In genomic region chr2:65820454-65820853, GRCh38 we compare ENCODE assay signal across 25 cellular contexts.
"Had no signal": no experiment of that assay in that cellular context is flagged by ENCODE, and none has a peak within 500 bp of the region (broad histone marks: within the 10 kb centered on the region; RNA-seq: fewer than 3 reads in every experiment).

No MANE protein-coding gene starts in this region.

- H3K9me3 Mint-ChIP-seq: dendritic cell treated with granulocyte-macrophage colony-stimulating factor and Interleukin-4, amounts not matched to agents 40 ng/mL and 50 ng/mL, for 4 days; effector memory CD8-positive, alpha-beta T cell had no signal

- H3K27ac ChIP-seq: colonic mucosa, esophagus squamous epithelium, gastrocnemius medialis, heart right ventricle, left lung, lower lobe of right lung had no signal

- H3K4me1 Mint-ChIP-seq: immature natural killer cell, naive B cell had no signal

- H3K4me3 Mint-ChIP-seq: dendritic cell treated with granulocyte-macrophage colony-stimulating factor and Interleukin-4, amounts not matched to agents 40 ng/mL and 50 ng/mL, for 4 days; effector memory CD8-positive, alpha-beta T cell; immature natural killer cell; mesothelial cell of epicardium; naive B cell had no signal

- H3K4me3 ChIP-seq: colonic mucosa, esophagus squamous epithelium, gastrocnemius medialis, heart right ventricle, left lung, lower lobe of right lung, mucosa of descending colon had no signal

- H3K36me3 ChIP-seq: colonic mucosa, esophagus squamous epithelium, gastrocnemius medialis, heart right ventricle, left lung, lower lobe of right lung had no signal

- H3K27me3 Mint-ChIP-seq: dendritic cell treated with granulocyte-macrophage colony-stimulating factor and Interleukin-4, amounts not matched to agents 40 ng/mL and 50 ng/mL, for 4 days; effector memory CD8-positive, alpha-beta T cell had no signal

- H3K27ac Mint-ChIP-seq: dendritic cell treated with granulocyte-macrophage colony-stimulating factor and Interleukin-4, amounts not matched to agents 40 ng/mL and 50 ng/mL, for 4 days; effector memory CD8-positive, alpha-beta T cell; immature natural killer cell; mesothelial cell of epicardium; naive B cell had no signal

- H3K36me3 Mint-ChIP-seq: immature natural killer cell, naive B cell had no signal

- H3K27me3 ChIP-seq: colonic mucosa, esophagus squamous epithelium, gastrocnemius medialis, left lung had no signal

- H3K9me3 ChIP-seq: colonic mucosa, gastrocnemius medialis, left lung, lower lobe of right lung, mucosa of descending colon had no signal

- DNase-seq: colonic mucosa; cortex of kidney; effector CD8-positive, alpha-beta T cell; effector memory CD8-positive, alpha-beta T cell; esophagus squamous epithelium; foreskin fibroblast; foreskin melanocyte; gastrocnemius medialis; glutamatergic neuron; head of caudate nucleus; heart right ventricle; hippocampal formation; immature natural killer cell; islet precursor cell; kidney; kidney glomerular epithelial cell; left colon; left lung; left ventricle myocardium superior; lower lobe of right lung; mesenchymal stem cell; mucosa of descending colon; naive B cell had no signal

- H3K4me1 ChIP-seq: colonic mucosa, esophagus squamous epithelium, gastrocnemius medialis, heart right ventricle, left lung, lower lobe of right lung had no signal
